In the genomic region with DNA sequence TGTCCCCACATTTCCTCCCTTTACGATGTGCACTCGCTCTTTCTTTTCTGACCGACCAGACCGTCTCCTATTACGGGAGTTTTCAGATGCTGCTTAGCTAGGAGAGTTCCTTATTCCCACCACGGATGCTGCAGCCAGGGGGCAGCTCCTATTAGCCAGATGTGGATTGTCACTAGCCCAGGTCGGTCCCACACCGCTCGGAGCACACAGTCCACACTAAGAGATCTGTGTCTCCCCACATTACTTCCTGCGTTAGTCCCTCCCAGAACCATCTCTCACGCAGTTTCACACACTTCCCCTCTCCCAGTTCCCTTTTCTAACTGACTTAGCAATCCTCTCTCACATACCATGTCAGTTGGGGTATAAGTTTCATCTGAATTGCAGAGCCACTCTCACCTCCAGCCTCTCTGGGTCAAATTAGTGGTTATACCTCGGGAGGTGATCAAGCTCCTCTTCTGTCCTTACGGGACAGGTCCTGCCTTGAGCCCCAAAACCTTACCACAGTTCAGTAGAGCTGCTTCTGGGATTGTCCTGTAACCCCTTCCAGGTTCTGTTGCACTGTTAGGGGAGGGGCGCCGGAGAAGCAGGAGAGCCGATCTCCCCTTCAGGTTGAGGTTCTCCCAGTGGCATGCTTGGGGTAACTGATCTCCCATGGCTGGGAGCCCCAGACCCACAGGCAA, we compare ENCODE assay signal across 8 cellular contexts. TPM values are rescaled to one million over a fixed set of nuclear protein-coding genes. Genes with fewer than 3 reads are reported as not detected.
DNase-seq lines count a peak whose midpoint lies in the region; ATAC-seq, FAIRE-seq and TF ChIP-seq lines count a peak whose summit lies in the region.

No MANE protein-coding gene starts in this region.

- H3K4me1 ChIP-seq in Caco-2 = peaks cover 57% of the 10 kb centered on the region
- peaks cover 19% of the 10 kb centered on the region for H3K4me1 ChIP-seq in GM12878 (ENCODE audit: control insufficient read depth, insufficient read depth, low read length)

- H4K20me1 ChIP-seq in GM12878 (ENCODE audit: control insufficient read depth, insufficient read depth) = no peaks in the 10 kb centered on the region

- H3K9me3 Mint-ChIP-seq in Caco-2 (ENCODE audit: unreplicated experiment) = no peaks in the 10 kb centered on the region
- peaks cover 13% of the 10 kb centered on the region for H3K9me3 Mint-ChIP-seq in progenitor cell of endocrine pancreas (ENCODE audit: low read depth)

- SMC1A ChIA-PET in GM12878 (lab: Charles Lee; ENCODE audit: uncharacterized antibody, unreplicated experiment) = interaction anchor here (1.0 to 4.6 kb wide), 6 partner anchors 9 to 142 kb away, joined by 3 to 21 read pairs (median 4); no protein-coding TSS in a partner anchor

- H3K27ac Mint-ChIP-seq in Caco-2 (ENCODE audit: unreplicated experiment) = peak overlapping the region; percentile 80
- H3K27ac Mint-ChIP-seq in progenitor cell of endocrine pancreas = no peak overlapping the region

- TF ChIP-seq POLR2A in GM12878 (IDR thresholded peaks at IDR 0.05; ENCODE audit: low read depth, low read length) = peak; percentile 55

- POLR2A ChIA-PET in Caco-2 (lab: Charles Lee) = interaction anchor here (0.6 kb wide), 2 partner anchors 19 to 36 kb away, joined by 3 read pairs; no protein-coding TSS in a partner anchor
- POLR2A ChIA-PET in GM12878 (lab: Charles Lee) = no interaction called here

- peaks cover 17% of the 10 kb centered on the region for H3K36me3 Mint-ChIP-seq in Caco-2 (ENCODE audit: insufficient read depth, unreplicated experiment)
- H3K36me3 Mint-ChIP-seq in progenitor cell of endocrine pancreas (ENCODE audit: insufficient read depth) = peaks cover 20% of the 10 kb centered on the region

- peaks cover 13% of the 10 kb centered on the region for H3K4me1 Mint-ChIP-seq in Caco-2 (ENCODE audit: low read depth, unreplicated experiment)
- peaks cover 33% of the 10 kb centered on the region for H3K4me1 Mint-ChIP-seq in progenitor cell of endocrine pancreas (ENCODE audit: low read depth)

- H3K27me3 ChIP-seq in Caco-2 (replicated peaks; ENCODE audit: control insufficient read depth, insufficient read depth, low read length) (no peaks in the 10 kb centered on the region), GM12878 (replicated peaks in 1 of 2; ENCODE audit: control insufficient read depth in 2 of 2, insufficient read depth in 2 of 2, low read length in 1 of 2) (no peaks in the 10 kb centered on the region)

- ATAC-seq in GM19452 (IDR thresholded peaks at IDR 0.05; ENCODE audit: unreplicated experiment) (peak; percentile 89), HG03457 (IDR thresholded peaks at IDR 0.05; ENCODE audit: unreplicated experiment) (peak; percentile 95), GM12878 (peak; percentile 89)

- WGBS in GM12878 (ENCODE audit: insufficient coverage, insufficient replicate concordance, low lambda C conversion rate, missing lambda C conversion rate) = 27% methylated on average over 16 of the region's 16 CpGs

- BruUV-seq in Caco-2 (replicated peaks; lab: Mats Ljungman, UMichigan) = TSS peak; percentile 68
- BruUV-seq in GM12878 (replicated peaks; lab: Mats Ljungman, UMichigan) = no TSS peak

- peak; percentile 56 to 69 for DNase-seq in Caco-2
- DNase-seq in GM12878 (ENCODE audit: low read depth, low spot score) = peak; percentile 59
- DNase-seq in progenitor cell of endocrine pancreas (ENCODE audit: low spot score, unreplicated experiment) = no peak
- no peak for DNase-seq in AG08396 (ENCODE audit: low spot score)
- no peak for DNase-seq in H4 (ENCODE audit: low spot score)
- no peak for DNase-seq in DMS153 (lab: John Stamatoyannopoulos, UW)

- H3K4me3 ChIP-seq in Caco-2 (ENCODE audit: low read depth, low read length) (peak overlapping the region; percentile 41), GM12878 (0 out of 2 replicates have a peak overlapping the region, but pooled peaks have one; percentile 33)

- H3K27me3 Mint-ChIP-seq in Caco-2 (ENCODE audit: insufficient read depth, unreplicated experiment) (no peaks in the 10 kb centered on the region), progenitor cell of endocrine pancreas (no peaks in the 10 kb centered on the region)

- RAD21 ChIA-PET in GM12878 (lab: Charles Lee; ENCODE audit: unreplicated experiment) = interaction anchor here (1.2 to 1.3 kb wide), 2 partner anchors 49 to 56 kb away, joined by 3 read pairs; no protein-coding TSS in a partner anchor

- in situ Hi-C loops in GM12878 (cut with MboI) = loop anchor here (25.0 kb wide), 1 partner anchor 1194 kb away; no protein-coding TSS in a partner anchor

- H3K4me3 Mint-ChIP-seq in Caco-2 (ENCODE audit: unreplicated experiment) (peak overlapping the region; percentile 78), progenitor cell of endocrine pancreas (ENCODE audit: low read depth) (peak overlapping the region; percentile 67)

- no peak overlapping the region for H3K9ac ChIP-seq in GM12878 (ENCODE audit: control insufficient read depth, insufficient read depth, low read length)

- peaks cover 7% of the 10 kb centered on the region; the same call in 1 of the 2 replicates for H3K9me3 ChIP-seq in Caco-2
- no peaks in the 10 kb centered on the region; the same call in 2 of the 3 replicates for H3K9me3 ChIP-seq in GM12878 (replicated peaks; ENCODE audit: control insufficient read depth, insufficient read depth, low read length)

- peak overlapping the region; percentile 49 for H3K4me2 ChIP-seq in GM12878 (ENCODE audit: control insufficient read depth, insufficient read depth)

- FAIRE-seq in GM12878 (lab: Jason Lieb, UNC) = peak; percentile 87

- no peak for TF ChIP-seq RAD21 in GM12878 (IDR thresholded peaks at IDR 0.05; ENCODE audit: insufficient read depth, low read depth, low read length)

- TF ChIP-seq EP300 in GM12878 (IDR thresholded peaks at IDR 0.05; ENCODE audit: borderline replicate concordance in 1 of 2, control insufficient read depth in 1 of 2, low read depth in 2 of 2, low read length in 2 of 2) = peak in 1 of 2 experiments; percentile 47; a peak in 1 of 4 replicates

- no peaks in the 10 kb centered on the region for H3K79me2 ChIP-seq in GM12878 (ENCODE audit: control insufficient read depth, insufficient read depth, low read length)

- no peak overlapping the region for H3K27ac ChIP-seq in GM12878 (ENCODE audit: control insufficient read depth, insufficient read depth)

- intact Hi-C loops in Caco-2 (cut with micrococcal nuclease; ENCODE audit: unreplicated experiment) = loop anchor here (1.0 to 10.0 kb wide), 7 partner anchors 8 to 1549 kb away; no protein-coding TSS in a partner anchor
- intact Hi-C loops in GM12878 (cut with micrococcal nuclease; ENCODE audit: unreplicated experiment) = no loop called here

- TF ChIP-seq CTCF in Caco-2 (IDR thresholded peaks at IDR 0.05; ENCODE audit: insufficient read depth in 1 of 2, low read depth in 1 of 2, low read length in 1 of 2, severe bottlenecking in 1 of 2, unreplicated experiment in 1 of 2) (peak in 1 of 2 experiments; percentile 25), GM12878 (IDR thresholded peaks at IDR 0.05 in 2 of 3, conservative IDR thresholded peaks at IDR 0.05 in 1 of 3; ENCODE audit: control insufficient read depth in 2 of 3, extremely low read depth in 1 of 3, insufficient read depth in 1 of 3, low read depth in 3 of 3, low read length in 3 of 3) (no peak; a peak in 1 of 6 replicates), progenitor cell of endocrine pancreas (IDR thresholded peaks at IDR 0.05; ENCODE audit: unreplicated experiment) (no peak)

- 0 out of 2 replicates have a peak, but pooled peaks cover 1% of the 10 kb centered on the region for H3K36me3 ChIP-seq in Caco-2 (ENCODE audit: control insufficient read depth, insufficient read depth, low read length)
- no peaks in the 10 kb centered on the region for H3K36me3 ChIP-seq in GM12878 (ENCODE audit: control insufficient read depth in 2 of 2, insufficient read depth in 2 of 2, low read length in 1 of 2)

- peak overlapping the region; percentile 81 for H2AFZ ChIP-seq in GM12878 (ENCODE audit: control insufficient read depth, low read depth, low read length)

- CTCF ChIA-PET in Caco-2 (lab: Charles Lee) = interaction anchor here (0.7 to 1.8 kb wide), 7 partner anchors 8 to 351 kb away, joined by 3 to 9 read pairs (median 4); no protein-coding TSS in a partner anchor
- CTCF ChIA-PET in GM12878 (lab: Yijun Ruan, JAX) = interaction anchor here (0.6 to 3.3 kb wide), 6 partner anchors 8 to 632 kb away, joined by 3 to 15 read pairs (median 4); no protein-coding TSS in a partner anchor

TF ChIP-seq in GM12878, 131 proteins besides CTCF, POLR2A, EP300 and RAD21 (continues in another document):
- peak; percentile 36; the same call in 1 of the 2 replicates for TF ChIP-seq IKZF1 (conservative IDR thresholded peaks at IDR 0.05)
- no peak for TF ChIP-seq JUND (IDR thresholded peaks at IDR 0.05; ENCODE audit: low read depth, low read length)
- TF ChIP-seq PAX5 (IDR thresholded peaks at IDR 0.05; ENCODE audit: borderline replicate concordance, low read depth, low read length) = 0 out of 2 replicates have a peak, but pooled peaks have one; percentile 18
- no peak for TF ChIP-seq HDAC2 (IDR thresholded peaks at IDR 0.05)
- peak; percentile 61 for TF ChIP-seq RUNX3 (IDR thresholded peaks at IDR 0.05; ENCODE audit: low read length)
- TF ChIP-seq BHLHE40 (IDR thresholded peaks at IDR 0.05; ENCODE audit: borderline replicate concordance in 1 of 2, low read depth in 2 of 2, low read length in 1 of 2) = no peak

RNA-seq across cellular contexts. Expression of a gene that starts 28.2 kb away (rescaled TPM):
- total RNA-seq in Caco-2 (2022) (0.43 and 0.86 TPM in 2 replicates), GM12878 (2014; rRNA removed) (not detected in 2 replicates), GM12878 (2014; rRNA removed; fragmentation: Illumina TruSeq; extraction: Trizol) (not detected in 2 replicates), GM12878 (2021) (not detected in 2 replicates), progenitor cell of endocrine pancreas (15.3 and 24.9 TPM in 2 replicates)
- total RNA-seq in GM12878 (2013; cell fraction: nucleolus; rRNA removed) = not detected in 2 replicates
- not detected for polyA plus RNA-seq in GM12878 (2011; ENCODE audit: low read depth)
- polyA plus RNA-seq in GM12878 (2011; rRNA removed) (not detected in 2 replicates), GM12878 (2014; fragmentation: Illumina TruSeq; extraction: Trizol) (not detected in 2 replicates), GM12878 (2014; fragmentation: Nextera tagmentation; extraction: Ambion mirVana) (not detected), GM12878 (2014; rRNA removed) (not detected in 2 replicates), GM12878 (2016; fragmentation: Nextera tagmentation; extraction: Ambion mirVana) (not detected)
- not detected in 2 replicates for polyA plus RNA-seq in GM12878 (2011; cell fraction: cytosol; rRNA removed)
- not detected in 2 replicates for polyA plus RNA-seq in GM12878 (2011; cell fraction: nucleus; rRNA removed)
- polyA plus RNA-seq in GM12878 (2012) = not detected in 2 replicates
- not detected in 2 replicates for polyA minus RNA-seq in GM12878 (2011; rRNA and poly(A)+ RNA removed)
- not detected in 2 replicates for polyA minus RNA-seq in GM12878 (2011; cell fraction: cytosol; rRNA and poly(A)+ RNA removed)
- not detected in 2 replicates for polyA minus RNA-seq in GM12878 (2011; cell fraction: nucleus; rRNA and poly(A)+ RNA removed)
- total RNA-seq in H4 (2014; rRNA removed; shearing (Covaris generic)) = 1.6 and 3.1 TPM in 2 replicates

Comparison
In these comparisons a context has a peak if more than half of its experiments do, and no peak if none do; other contexts are left out.
1. DNase-seq: peak in Caco-2 (2 of 2) and GM12878 (single experiment); none in progenitor cell of endocrine pancreas (single experiment), AG08396 (single experiment), H4 (single experiment) and DMS153 (single experiment).
2. Peak in every context shown above with its lines, with median percentiles within 50 percentile points of each other: ATAC-seq.